In genomic region chr15:88604381-88604951, GRCh38 we compare ENCODE assay signal across 1 cellular context.
TF ChIP-seq lines count a peak whose summit lies in the region.

No MANE protein-coding gene starts in this region.

TF ChIP-seq in HepG2, 621 proteins besides CTCF, POLR2A, EP300 and RAD21:
- peak; percentile 98 for TF ChIP-seq ATF7 (IDR thresholded peaks at IDR 0.05)
- TF ChIP-seq ATF7 (CRISPR knock-in tag; IDR thresholded peaks at IDR 0.05) = no peak
- TF ChIP-seq CREB1 (IDR thresholded peaks at IDR 0.05) = peak; percentile 93
- no peak for TF ChIP-seq CREB1 (CRISPR knock-in tag; IDR thresholded peaks at IDR 0.05)
- no peak for TF ChIP-seq ZNF780A (CRISPR knock-in tag; IDR thresholded peaks at IDR 0.05)
